16 cellular contexts compared by ENCODE assay signal in the genomic region with DNA sequence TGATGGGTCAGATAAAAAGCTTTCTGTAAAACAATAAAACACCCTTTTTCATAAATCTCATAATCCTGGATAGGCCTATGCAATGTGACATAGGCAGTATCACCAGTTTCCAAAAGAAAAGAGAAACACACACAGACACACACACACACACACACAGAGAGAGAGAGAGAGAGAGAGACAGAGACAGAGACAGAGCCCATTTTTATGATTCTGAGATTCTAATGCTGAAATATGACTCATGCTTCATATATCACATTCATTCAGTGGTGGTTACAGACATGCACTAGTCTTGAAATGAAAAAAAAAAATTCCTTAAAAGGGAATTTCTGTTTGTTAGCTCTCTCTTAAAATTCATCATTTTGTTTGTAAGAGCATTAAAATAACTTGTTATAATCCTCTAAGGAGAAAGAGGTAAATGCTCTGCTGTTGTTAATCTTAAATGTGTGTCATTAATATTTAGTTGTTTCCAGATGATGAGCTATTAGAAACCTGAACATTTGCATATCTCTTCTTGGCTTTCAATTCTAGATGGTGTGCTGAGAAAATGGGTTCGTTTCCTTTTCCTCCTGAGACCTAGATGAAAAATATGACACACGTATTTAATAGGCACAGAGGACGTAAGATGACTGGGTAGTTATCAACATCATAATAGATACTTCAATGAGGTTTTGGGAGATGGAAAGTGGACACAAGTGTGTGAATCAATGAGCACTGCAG.
DNase-seq lines count a peak whose midpoint lies in the region; ATAC-seq and TF ChIP-seq lines count a peak whose summit lies in the region.
"Had no signal": no experiment of that assay in that cellular context is flagged by ENCODE, and none has a peak within 500 bp of the region (broad histone marks: within the 10 kb centered on the region; RNA-seq: fewer than 3 reads in every experiment).

No MANE protein-coding gene starts in this region.

- no peak for TF ChIP-seq CTCF in epithelial cell of esophagus (IDR thresholded peaks at IDR 0.05; ENCODE audit: insufficient read depth, low read depth, low read length, missing control alignments)

- peak; percentile 5 for DNase-seq in DMS53 (lab: John Stamatoyannopoulos, UW)
- DNase-seq in DMS53 treated with DMSO at 0.1 percent for 48 hours (lab: John Stamatoyannopoulos, UW; ENCODE audit: unreplicated experiment): no peak
- DNase-seq in NAMALWA (ENCODE audit: low spot score): peak; percentile 28
- DNase-seq in epithelial cell of esophagus (ENCODE audit: low read depth): peak; percentile 13
- no peak for DNase-seq in NCI-H2029 treated with DMSO at 0.1 percent for 48 hours (lab: John Stamatoyannopoulos, UW)
- DNase-seq in mesenteric fat pad (ENCODE audit: low spot score): no peak
- no peak for DNase-seq in SW480 (ENCODE audit: low spot score)
- DNase-seq: activated CD4-positive, alpha-beta memory T cell treated with anti-CD3 and anti-CD28 coated beads for 36 hours; activated effector memory CD4-positive, alpha-beta T cell treated with anti-CD3 and anti-CD28 coated beads, Interleukin-2, amount 50 U/mL, for 16 hours; cerebellar nuclear complex; esophagus squamous epithelium; NCI-H1105 treated with DMSO at 0.1 percent for 48 hours; NCI-H510A; T1000 had no signal

- no peak for ATAC-seq in GM21737 (IDR thresholded peaks at IDR 0.05; ENCODE audit: unreplicated experiment)

- no peak overlapping the region for H3K4me3 ChIP-seq in epithelial cell of esophagus (ENCODE audit: low read length)
- H3K4me3 ChIP-seq: esophagus squamous epithelium, skin epidermis had no signal

Comparison
In these comparisons a context has a peak if more than half of its experiments do, and no peak if none do; other contexts are left out.
1. DNase-seq: peak in DMS53 (single experiment), NAMALWA (single experiment) and epithelial cell of esophagus (single experiment); none in DMS53 treated with DMSO at 0.1 percent for 48 hours (single experiment), NCI-H2029 treated with DMSO at 0.1 percent for 48 hours (single experiment), mesenteric fat pad (single experiment) and SW480 (single experiment).